In the genomic region with DNA sequence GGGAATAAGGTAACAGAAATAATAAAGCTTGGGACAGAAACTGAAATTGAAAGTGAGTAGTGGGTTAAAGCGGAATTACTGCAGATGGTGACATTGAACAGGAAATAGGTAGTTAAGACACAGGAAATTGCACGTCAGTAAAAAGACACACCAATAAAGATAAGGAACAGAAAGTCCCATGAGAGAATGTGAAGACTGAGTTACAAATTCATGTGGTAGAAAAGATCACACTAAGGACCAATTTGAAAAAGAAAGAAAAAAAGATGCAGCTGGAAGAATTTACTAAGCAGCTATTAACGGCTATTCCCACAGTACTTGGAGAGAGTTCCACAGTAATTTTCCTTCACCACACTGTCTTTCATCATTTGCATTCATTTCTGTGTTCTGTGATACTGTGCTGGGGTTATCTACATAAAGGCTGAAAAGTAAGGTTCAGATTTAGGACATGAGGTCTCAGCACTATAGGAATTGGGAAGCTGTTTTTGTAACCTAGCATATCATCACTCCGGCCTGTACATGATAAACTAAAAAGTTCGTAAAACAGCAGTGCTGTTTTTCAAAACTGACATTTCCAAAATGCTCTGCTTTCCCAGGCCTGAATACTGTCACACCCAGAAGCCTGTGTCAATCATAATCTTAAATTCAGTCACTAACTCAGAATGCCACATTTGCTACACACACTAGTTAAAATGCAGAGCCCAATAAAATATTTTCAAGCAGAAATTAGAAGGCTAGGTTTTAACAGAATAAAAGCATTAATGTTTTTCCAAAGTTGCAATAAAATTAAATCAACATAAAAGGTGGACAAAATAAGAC, we compare ENCODE assay signal across 8 cellular contexts. TPM values are rescaled to one million over a fixed set of nuclear protein-coding genes. Genes with fewer than 3 reads are reported as not detected.
DNase-seq lines count a peak whose midpoint lies in the region; ATAC-seq and TF ChIP-seq lines count a peak whose summit lies in the region.

No MANE protein-coding gene starts in this region.

- H3K9ac ChIP-seq in KMS-11: no peak overlapping the region

- H3K4me1 ChIP-seq in KMS-11 (ENCODE audit: low read depth, poor library complexity, severe bottlenecking): peaks cover 14% of the 10 kb centered on the region

- H3K4me3 ChIP-seq in KMS-11 (IDR thresholded peaks at IDR 0.05; ENCODE audit: insufficient read depth, low read depth, low read length) (no peak overlapping the region), cardiac fibroblast (replicated peaks in 1 of 2; ENCODE audit: low read depth in 2 of 2, low read length in 2 of 2) (peak overlapping the region in 1 of 2 donors; percentile 8)

- in situ Hi-C loops in GM13977 (cut with MboI; ENCODE audit: low pct_unique_long_range_greater_than_20kb, low sequenced_read_pairs, unreplicated experiment): no loop called here

- H2AFZ ChIP-seq in KMS-11 (ENCODE audit: low read depth): 0 out of 2 replicates have a peak overlapping the region, but pooled peaks have one; percentile 19

- H3K36me3 ChIP-seq in KMS-11 (ENCODE audit: insufficient read depth): no peaks in the 10 kb centered on the region

- H3K4me2 ChIP-seq in KMS-11: peak overlapping the region; percentile 33

- peak; percentile 55 for DNase-seq in GM13977 (ENCODE audit: low spot score)
- peak; percentile 49 to 59 for DNase-seq in cardiac fibroblast (ENCODE audit: low read depth in 2 of 2)
- peak; percentile 21 for DNase-seq in myocyte (ENCODE audit: low read depth)
- DNase-seq in iPS-NIHi7 (ENCODE audit: extremely low spot score): no peak
- no peak for DNase-seq in NCI-H446 treated with DMSO at 0.1 percent for 48 hours (lab: John Stamatoyannopoulos, UW)
- DNase-seq in NCI-H2107 (lab: John Stamatoyannopoulos, UW): no peak

- no peaks in the 10 kb centered on the region for H3K79me2 ChIP-seq in KMS-11 (ENCODE audit: insufficient read depth, low read depth)

- H3K27me3 ChIP-seq in KMS-11 (ENCODE audit: insufficient read depth, low read depth): no peaks in the 10 kb centered on the region

- no peak for TF ChIP-seq CTCF in GM13977 (IDR thresholded peaks at IDR 0.05; ENCODE audit: extremely low read depth, insufficient read depth, missing control alignments)
- no peak for TF ChIP-seq CTCF in KMS-11 (conservative IDR thresholded peaks at IDR 0.05; ENCODE audit: low read depth, low read length)
- TF ChIP-seq CTCF in cardiac fibroblast (IDR thresholded peaks at IDR 0.05; ENCODE audit: low read depth, low read length): no peak

- H4K20me1 ChIP-seq in KMS-11 (ENCODE audit: insufficient read depth): no peaks in the 10 kb centered on the region

- peak overlapping the region; percentile 28; the same call in 1 of the 2 replicates for H3K27ac ChIP-seq in KMS-11

- peak; percentile 87 for ATAC-seq in GM21737 (IDR thresholded peaks at IDR 0.05; ENCODE audit: unreplicated experiment)

RNA-seq across cellular contexts. Expression of a gene that starts 42.9 kb away (rescaled TPM):
- 13.1 and 17.5 TPM in 2 replicates for total RNA-seq in myocyte
- 5.0 TPM for polyA plus RNA-seq in myocyte (2012)

Comparison
In these comparisons a context has a peak if more than half of its experiments do, and no peak if none do; other contexts are left out.
1. DNase-seq: peak in GM13977 (single experiment), cardiac fibroblast (2 of 2) and myocyte (single experiment); none in iPS-NIHi7 (single experiment), NCI-H446 treated with DMSO at 0.1 percent for 48 hours (single experiment) and NCI-H2107 (single experiment).